ENCODE assay signal across 14 cellular contexts in the genomic region with DNA sequence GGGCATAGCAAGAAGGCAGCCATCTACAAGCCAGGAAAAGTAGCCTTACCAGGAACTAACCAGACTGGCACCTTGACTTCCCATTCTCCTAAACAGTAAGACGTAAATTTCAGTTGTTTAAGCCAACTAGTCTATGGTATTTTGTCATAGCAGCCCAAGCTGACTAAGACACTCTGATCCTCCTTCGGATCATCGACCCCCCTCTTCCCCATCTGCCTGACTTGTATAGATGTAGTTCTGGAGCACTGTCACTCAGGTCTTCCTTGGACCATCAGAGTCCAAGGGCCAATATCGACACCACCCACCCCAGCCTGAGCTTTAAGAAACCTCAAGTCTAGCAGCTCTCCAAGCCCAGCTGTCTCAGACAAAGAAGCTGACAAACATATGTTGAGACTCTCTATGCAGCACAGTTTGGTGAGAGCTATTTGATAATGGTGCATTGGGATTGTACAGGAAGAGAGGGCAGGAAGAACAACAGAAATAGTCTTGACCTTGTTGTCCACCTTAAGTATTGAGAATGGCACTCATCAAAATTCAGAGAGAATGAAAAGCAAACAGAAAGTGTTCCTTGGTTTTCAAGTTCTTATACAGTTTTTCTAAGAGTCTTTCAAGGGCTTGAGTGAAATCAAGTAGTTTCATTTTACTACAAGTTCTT.
DNase-seq lines count a peak whose midpoint lies in the region; ATAC-seq and TF ChIP-seq lines count a peak whose summit lies in the region.
"Had no signal": no experiment of that assay in that cellular context is flagged by ENCODE, and none has a peak within 500 bp of the region (broad histone marks: within the 10 kb centered on the region; RNA-seq: fewer than 3 reads in every experiment).

No MANE protein-coding gene starts in this region.

- no peaks in the 10 kb centered on the region for H3K9me3 ChIP-seq in stomach
- H3K9me3 ChIP-seq: colonic mucosa, left ventricle myocardium inferior, vagina had no signal

- WGBS in stomach, 5 donors, result 44 to 75% (median 49%) methylated on average over 4 of the region's 4 CpGs

- H3K9me3 Mint-ChIP-seq in T-helper 2 cell treated with Interferon-gamma antibody and Interleukin-4, amounts not matched to agents 5 μg/mL and 100 μg/mL, for 36 hours, result no peaks in the 10 kb centered on the region

- ATAC-seq in GM19351 (IDR thresholded peaks at IDR 0.05; ENCODE audit: unreplicated experiment), result peak; percentile 13
- ATAC-seq in HG03025 (IDR thresholded peaks at IDR 0.05; ENCODE audit: low FRiP score, unreplicated experiment), result peak; percentile 14
- no peak for ATAC-seq in HG02763 (IDR thresholded peaks at IDR 0.05; ENCODE audit: unreplicated experiment)
- ATAC-seq: Right ventricle myocardium inferior, WTC11 had no signal

- H3K27me3 ChIP-seq in brain microvascular endothelial cell (replicated peaks) (no peaks in the 10 kb centered on the region), stomach (no peaks in the 10 kb centered on the region)
- H3K27me3 ChIP-seq: colonic mucosa, vagina had no signal

- TF ChIP-seq EP300 in stomach (IDR thresholded peaks at IDR 0.05), result no peak

- H3K4me3 ChIP-seq in brain microvascular endothelial cell (ENCODE audit: low read depth, low read length) (no peak overlapping the region), stomach (no peak overlapping the region)
- H3K4me3 ChIP-seq: colonic mucosa, left ventricle myocardium inferior, vagina had no signal

- TF ChIP-seq CTCF in brain microvascular endothelial cell (IDR thresholded peaks at IDR 0.05; ENCODE audit: low read depth, low read length, missing control alignments) (no peak), stomach (IDR thresholded peaks at IDR 0.05) (no peak)

- H3K36me3 ChIP-seq in brain microvascular endothelial cell (replicated peaks), result no peaks in the 10 kb centered on the region
- no peaks in the 10 kb centered on the region for H3K36me3 ChIP-seq in stomach
- H3K36me3 ChIP-seq: colonic mucosa, left ventricle myocardium inferior, vagina had no signal

- no peak for DNase-seq in brain microvascular endothelial cell
- no peak for DNase-seq in stomach
- no peak for DNase-seq in T-helper 2 cell treated with Interferon-gamma antibody and Interleukin-4, amounts not matched to agents 5 μg/mL and 100 μg/mL, for 36 hours (ENCODE audit: low spot score)
- no peak for DNase-seq in SIG-M5 (lab: John Stamatoyannopoulos, UW)
- DNase-seq in SW 1271 (lab: John Stamatoyannopoulos, UW), result no peak
- DNase-seq: activated gamma-delta T cell treated with Interleukin-2 at 50 U/mL for 16 hours, colonic mucosa, left ventricle myocardium inferior had no signal

- peaks cover 12% of the 10 kb centered on the region for H3K4me1 Mint-ChIP-seq in T-helper 2 cell treated with Interferon-gamma antibody and Interleukin-4, amounts not matched to agents 5 μg/mL and 100 μg/mL, for 36 hours (ENCODE audit: low read depth)

- no peak for TF ChIP-seq POLR2A in stomach (IDR thresholded peaks at IDR 0.05)

- intact Hi-C loops in stomach (cut with DNase I; ENCODE audit: low total_unique reads), result no loop called here

- H3K27ac ChIP-seq in brain microvascular endothelial cell (peak overlapping the region; percentile 86), stomach (peak overlapping the region in 3 of 5 donors; percentile 14 to 48 (median 33))
- H3K27ac ChIP-seq: colonic mucosa, left ventricle myocardium inferior, vagina had no signal

- no peak overlapping the region for H3K27ac Mint-ChIP-seq in T-helper 2 cell treated with Interferon-gamma antibody and Interleukin-4, amounts not matched to agents 5 μg/mL and 100 μg/mL, for 36 hours
- H3K27ac Mint-ChIP-seq: WTC11 had no signal

- in situ Hi-C loops in brain microvascular endothelial cell (cut with HindIII; ENCODE audit: low pct_ligation_motif_present, low sequenced_read_pairs), result no loop called here

- H3K4me3 Mint-ChIP-seq in T-helper 2 cell treated with Interferon-gamma antibody and Interleukin-4, amounts not matched to agents 5 μg/mL and 100 μg/mL, for 36 hours, result no peak overlapping the region
- H3K4me3 Mint-ChIP-seq: WTC11 had no signal

- no peaks in the 10 kb centered on the region for H3K27me3 Mint-ChIP-seq in T-helper 2 cell treated with Interferon-gamma antibody and Interleukin-4, amounts not matched to agents 5 μg/mL and 100 μg/mL, for 36 hours (ENCODE audit: low read depth)

- no peaks in the 10 kb centered on the region for H3K36me3 Mint-ChIP-seq in T-helper 2 cell treated with Interferon-gamma antibody and Interleukin-4, amounts not matched to agents 5 μg/mL and 100 μg/mL, for 36 hours (ENCODE audit: low read depth)
- H3K36me3 Mint-ChIP-seq: WTC11 had no signal

- peaks cover 5 to 40% (median 23%) of the 10 kb centered on the region in 4 donors for H3K4me1 ChIP-seq in stomach
- H3K4me1 ChIP-seq: colonic mucosa, left ventricle myocardium inferior had no signal
